ENCODE assay signal across 9 cellular contexts in genomic region chr5:137146402-137146889, GRCh38.
DNase-seq lines count a peak whose midpoint lies in the region; ATAC-seq, FAIRE-seq and TF ChIP-seq lines count a peak whose summit lies in the region.
"Had no signal": no experiment of that assay in that cellular context is flagged by ENCODE, and none has a peak within 500 bp of the region (broad histone marks: within the 10 kb centered on the region; RNA-seq: fewer than 3 reads in every experiment).

No MANE protein-coding gene starts in this region.

- 52 to 68% (median 64%) methylated on average over 8 of the region's 8 CpGs for WGBS in stomach, 5 donors

- no peak for ATAC-seq in natural killer cell

- H3K27me3 ChIP-seq in brain microvascular endothelial cell (replicated peaks): no peaks in the 10 kb centered on the region
- H3K27me3 ChIP-seq in stomach: no peaks in the 10 kb centered on the region

- H3K27me3 Mint-ChIP-seq in natural killer cell (ENCODE audit: low read depth in 2 of 2): no peaks in the 10 kb centered on the region

- intact Hi-C loops in natural killer cell (cut with micrococcal nuclease): no loop called here
- intact Hi-C loops in stomach (cut with DNase I; ENCODE audit: low total_unique reads): no loop called here

- H3K36me3 ChIP-seq in brain microvascular endothelial cell (replicated peaks) (no peaks in the 10 kb centered on the region), stomach (no peaks in the 10 kb centered on the region)

- H3K27ac ChIP-seq in brain microvascular endothelial cell: peak overlapping the region; percentile 56
- H3K27ac ChIP-seq in stomach: no peak overlapping the region

- TF ChIP-seq POLR2A in GM12892 (IDR thresholded peaks at IDR 0.05; ENCODE audit: low read depth, low read length): no peak
- no peak for TF ChIP-seq POLR2A in stomach (IDR thresholded peaks at IDR 0.05)

- H3K36me3 Mint-ChIP-seq in natural killer cell: no peaks in the 10 kb centered on the region
- H3K36me3 Mint-ChIP-seq: CD4-positive, CD25-positive, alpha-beta regulatory T cell had no signal

- H3K4me1 ChIP-seq in stomach: peaks cover 10 to 23% (median 17%) of the 10 kb centered on the region in 4 donors

- H3K4me1 Mint-ChIP-seq in natural killer cell: no peaks in the 10 kb centered on the region
- H3K4me1 Mint-ChIP-seq: CD4-positive, CD25-positive, alpha-beta regulatory T cell had no signal

- peaks cover 0 to 4% of the 10 kb centered on the region in 2 donors for H3K9me3 Mint-ChIP-seq in natural killer cell

- FAIRE-seq in GM12892 (lab: Jason Lieb, UNC): no peak

- H3K4me3 Mint-ChIP-seq in natural killer cell: no peak overlapping the region
- H3K4me3 Mint-ChIP-seq: CD4-positive, CD25-positive, alpha-beta regulatory T cell had no signal

- no peaks in the 10 kb centered on the region for H3K9me3 ChIP-seq in stomach

- in situ Hi-C loops in brain microvascular endothelial cell (cut with HindIII; ENCODE audit: low pct_ligation_motif_present, low sequenced_read_pairs): no loop called here

- no peak overlapping the region for H3K27ac Mint-ChIP-seq in natural killer cell
- H3K27ac Mint-ChIP-seq: CD4-positive, CD25-positive, alpha-beta regulatory T cell had no signal

- no peak for TF ChIP-seq EP300 in stomach (IDR thresholded peaks at IDR 0.05)

- DNase-seq in NK-92 treated with Interleukin-12 subunit alpha and Interleukin-12 subunit beta, amount 100 ng/mL, for 24 hours (lab: John Stamatoyannopoulos, UW): peak; percentile 36
- no peak for DNase-seq in NK-92 (lab: John Stamatoyannopoulos, UW; ENCODE audit: unreplicated experiment)
- peak; percentile 88 for DNase-seq in brain microvascular endothelial cell
- peak; percentile 99 for DNase-seq in kidney tubule cell (ENCODE audit: low spot score)
- DNase-seq in GM12892 (ENCODE audit: insufficient read length): no peak
- no peak for DNase-seq in AML-193 (lab: John Stamatoyannopoulos, UW)
- DNase-seq in natural killer cell: no peak
- no peak for DNase-seq in stomach
- DNase-seq: CD4-positive, CD25-positive, alpha-beta regulatory T cell had no signal

- TF ChIP-seq CTCF in brain microvascular endothelial cell (IDR thresholded peaks at IDR 0.05; ENCODE audit: low read depth, low read length, missing control alignments) (no peak), natural killer cell (IDR thresholded peaks at IDR 0.05) (no peak), stomach (IDR thresholded peaks at IDR 0.05) (no peak)

- H3K4me3 ChIP-seq in brain microvascular endothelial cell (ENCODE audit: low read depth, low read length) (no peak overlapping the region), stomach (no peak overlapping the region)

Comparison
In these comparisons a context has a peak if more than half of its experiments do, and no peak if none do; other contexts are left out.
1. DNase-seq: peak in NK-92 treated with Interleukin-12 subunit alpha and Interleukin-12 subunit beta, amount 100 ng/mL, for 24 hours (single experiment), brain microvascular endothelial cell (single experiment) and kidney tubule cell (single experiment); none in NK-92 (single experiment), GM12892 (single experiment), AML-193 (0 of 2), natural killer cell (single experiment) and stomach (single experiment).